In the genomic region with DNA sequence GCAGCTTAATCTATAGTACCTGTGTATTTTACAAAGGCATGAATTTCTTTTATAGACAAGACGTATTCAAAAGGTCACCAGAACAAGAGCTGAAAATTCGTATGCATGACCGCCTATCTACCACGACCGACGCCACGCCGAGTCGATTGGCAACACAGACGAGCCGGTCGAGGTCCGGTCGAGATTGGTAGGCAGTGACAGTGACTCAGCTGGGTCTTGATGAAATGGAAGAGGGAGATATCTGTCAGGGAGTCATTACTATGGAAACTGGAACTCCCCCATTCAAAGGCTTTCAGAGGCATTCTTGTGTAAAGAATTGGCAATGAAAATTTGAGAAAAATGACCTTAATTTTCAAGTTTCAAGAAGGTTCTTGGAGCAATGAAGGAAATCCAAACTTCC, we compare ENCODE assay signal across 14 cellular contexts. TPM values are rescaled to one million over a fixed set of nuclear protein-coding genes. Genes with fewer than 3 reads are reported as not detected.
DNase-seq lines count a peak whose midpoint lies in the region; ATAC-seq, FAIRE-seq and TF ChIP-seq lines count a peak whose summit lies in the region.
"Had no signal": no experiment of that assay in that cellular context is flagged by ENCODE, and none has a peak within 500 bp of the region (broad histone marks: within the 10 kb centered on the region; RNA-seq: fewer than 3 reads in every experiment).

No MANE protein-coding gene starts in this region.

- peaks cover 83% of the 10 kb centered on the region for H3K79me2 ChIP-seq in DOHH2 (ENCODE audit: control insufficient read depth, low read length)
- peaks cover 65% of the 10 kb centered on the region for H3K79me2 ChIP-seq in Karpas-422 (ENCODE audit: low read length)
- H3K79me2 ChIP-seq in GM12878 (ENCODE audit: control insufficient read depth, insufficient read depth, low read length) = peaks cover 61% of the 10 kb centered on the region
- peaks cover 75% of the 10 kb centered on the region for H3K79me2 ChIP-seq in neural progenitor cell (ENCODE audit: low read depth)

- TF ChIP-seq CTCF in DOHH2 (IDR thresholded peaks at IDR 0.05; ENCODE audit: low read depth, low read length, poor library complexity, severe bottlenecking) (no peak), GM12878 (IDR thresholded peaks at IDR 0.05 in 2 of 3, conservative IDR thresholded peaks at IDR 0.05 in 1 of 3; ENCODE audit: control insufficient read depth in 2 of 3, extremely low read depth in 1 of 3, insufficient read depth in 1 of 3, low read depth in 3 of 3, low read length in 3 of 3) (no peak), neural progenitor cell (IDR thresholded peaks at IDR 0.05) (no peak)

- no peak overlapping the region for H3K9ac ChIP-seq in Karpas-422 (ENCODE audit: low read length)
- H3K9ac ChIP-seq in GM12878 (ENCODE audit: control insufficient read depth, insufficient read depth, low read length) = no peak overlapping the region
- no peak overlapping the region for H3K9ac ChIP-seq in neural progenitor cell
- H3K9ac ChIP-seq in neuronal stem cell (ENCODE audit: low read depth, low read length, poor library complexity) = no peak overlapping the region

- H2AK5ac ChIP-seq in neuronal stem cell (ENCODE audit: low read depth, low read length) = no peak overlapping the region

- RAD21 ChIA-PET in GM12878 (lab: Charles Lee; ENCODE audit: unreplicated experiment) = interaction anchor here (1.0 kb wide), 1 partner anchor 25 kb away, joined by 3 read pairs; no protein-coding TSS in a partner anchor

- H3K36me3 Mint-ChIP-seq in neural progenitor cell = peaks cover 7% of the 10 kb centered on the region

- peak; percentile 23 for DNase-seq in Karpas-422
- DNase-seq in GM12878 (ENCODE audit: low read depth, low spot score) = no peak
- no peak for DNase-seq in neural progenitor cell (ENCODE audit: low spot score)
- no peak for DNase-seq in stimulated activated naive CD4-positive, alpha-beta T cell (lab: John Stamatoyannopoulos, UW)
- DNase-seq in pons (ENCODE audit: low spot score) = no peak
- DNase-seq in neuronal stem cell (ENCODE audit: low spot score) = no peak
- DNase-seq: foreskin fibroblast; left colon; MM.1S; NCI-H524; stimulated activated CD8-positive, alpha-beta memory T cell treated with anti-CD3 and anti-CD28 coated beads, Interleukin-4, amount 100 ng/mL, for 48 hours had no signal

- H3K27me3 Mint-ChIP-seq in neural progenitor cell (ENCODE audit: insufficient read depth, low read depth) = peaks cover 4% of the 10 kb centered on the region

- H3K4me3 ChIP-seq in DOHH2 (ENCODE audit: low read length) = peak overlapping the region; percentile 20; the same call in 1 of the 2 replicates
- no peak overlapping the region for H3K4me3 ChIP-seq in Karpas-422 (ENCODE audit: low read length)
- peak overlapping the region; percentile 89; the same call in 1 of the 2 replicates for H3K4me3 ChIP-seq in GM12878
- no peak overlapping the region for H3K4me3 ChIP-seq in neural progenitor cell
- H3K4me3 ChIP-seq in neuronal stem cell (ENCODE audit: low read length in 2 of 2) = peak overlapping the region in 1 of 2 donors; percentile 18

- intact Hi-C loops in GM12878 (cut with micrococcal nuclease; ENCODE audit: unreplicated experiment) = no loop called here

- in situ Hi-C loops in GM12878 (cut with MboI) = no loop called here

- peak overlapping the region; percentile 78 for H3K4me3 Mint-ChIP-seq in neural progenitor cell

- no peak for TF ChIP-seq EP300 in GM12878 (IDR thresholded peaks at IDR 0.05; ENCODE audit: borderline replicate concordance in 1 of 2, control insufficient read depth in 1 of 2, low read depth in 2 of 2, low read length in 2 of 2)

- H3K27ac Mint-ChIP-seq in neural progenitor cell = no peak overlapping the region

- SMC1A ChIA-PET in GM12878 (lab: Charles Lee; ENCODE audit: uncharacterized antibody, unreplicated experiment) = interaction anchor here (0.6 to 1.8 kb wide), 5 partner anchors 10 to 91 kb away, joined by 3 to 6 read pairs (median 5); no protein-coding TSS in a partner anchor

- H3K27ac ChIP-seq in DOHH2 (ENCODE audit: low read depth, low read length) (no peak overlapping the region), Karpas-422 (ENCODE audit: low read length) (no peak overlapping the region), GM12878 (ENCODE audit: control insufficient read depth, insufficient read depth) (peak overlapping the region; percentile 6; the same call in 1 of the 2 replicates), neural progenitor cell (no peak overlapping the region), neuronal stem cell (replicated peaks; ENCODE audit: low read length) (no peak overlapping the region)
- H3K27ac ChIP-seq: SK-N-MC had no signal

- BruUV-seq in GM12878 (replicated peaks; lab: Mats Ljungman, UMichigan) = no TSS peak

- H3K18ac ChIP-seq in neuronal stem cell (ENCODE audit: low read length) = no peak overlapping the region

- no peak for ATAC-seq in GM12878
- ATAC-seq: left colon had no signal

- H3K4me2 ChIP-seq in DOHH2 (ENCODE audit: low read length) (peak overlapping the region; percentile 79), Karpas-422 (ENCODE audit: low read depth, low read length, poor library complexity, severe bottlenecking) (peak overlapping the region; percentile 82), GM12878 (ENCODE audit: control insufficient read depth, insufficient read depth) (peak overlapping the region; percentile 87), neural progenitor cell (peak overlapping the region; percentile 15), neuronal stem cell (ENCODE audit: insufficient read depth, low read length, poor library complexity, severe bottlenecking) (no peak overlapping the region)

- H2BK12ac ChIP-seq in neuronal stem cell (ENCODE audit: low read length) = no peak overlapping the region

- peaks cover 8% of the 10 kb centered on the region for H3K79me1 ChIP-seq in neuronal stem cell (ENCODE audit: low read depth, low read length)

- H3K14ac ChIP-seq in neuronal stem cell (ENCODE audit: low read length) = no peak overlapping the region

- H2AFZ ChIP-seq in Karpas-422 (ENCODE audit: low read length) = no peak overlapping the region
- no peak overlapping the region for H2AFZ ChIP-seq in GM12878 (ENCODE audit: control insufficient read depth, low read depth, low read length)
- H2AFZ ChIP-seq in neural progenitor cell (replicated peaks) = no peak overlapping the region
- H2AFZ ChIP-seq in neuronal stem cell (ENCODE audit: low read length) = no peak overlapping the region

- peaks cover 29% of the 10 kb centered on the region for H3K4me1 Mint-ChIP-seq in neural progenitor cell

- H2BK120ac ChIP-seq in neuronal stem cell (ENCODE audit: low read depth, low read length) = no peak overlapping the region

- H3K27me3 ChIP-seq in DOHH2 (ENCODE audit: control insufficient read depth, low read length) = no peaks in the 10 kb centered on the region
- H3K27me3 ChIP-seq in Karpas-422 (ENCODE audit: low read length) = no peaks in the 10 kb centered on the region
- H3K27me3 ChIP-seq in GM12878 (replicated peaks in 1 of 2; ENCODE audit: control insufficient read depth in 2 of 2, insufficient read depth in 2 of 2, low read length in 1 of 2) = no peaks in the 10 kb centered on the region
- no peaks in the 10 kb centered on the region for H3K27me3 ChIP-seq in neural progenitor cell
- no peaks in the 10 kb centered on the region for H3K27me3 ChIP-seq in neuronal stem cell (ENCODE audit: control insufficient read depth in 3 of 3, insufficient read depth in 3 of 3, low read depth in 1 of 3, low read length in 3 of 3)

- H3K23ac ChIP-seq in neuronal stem cell (ENCODE audit: low read depth, low read length, poor library complexity) = no peak overlapping the region

- H4K20me1 ChIP-seq in DOHH2 (ENCODE audit: control insufficient read depth, insufficient read depth, low read depth, low read length) = 0 out of 2 replicates have a peak, but pooled peaks cover 3% of the 10 kb centered on the region
- H4K20me1 ChIP-seq in Karpas-422 (ENCODE audit: insufficient read depth, low read depth, low read length) = peaks cover 12% of the 10 kb centered on the region
- H4K20me1 ChIP-seq in GM12878 (ENCODE audit: control insufficient read depth, insufficient read depth) = no peaks in the 10 kb centered on the region
- peaks cover 4% of the 10 kb centered on the region for H4K20me1 ChIP-seq in neural progenitor cell (ENCODE audit: low read depth)

- no peak for TF ChIP-seq RAD21 in GM12878 (IDR thresholded peaks at IDR 0.05; ENCODE audit: insufficient read depth, low read depth, low read length)

- 80% methylated on average over 14 of the region's 14 CpGs for WGBS in GM12878 (ENCODE audit: insufficient coverage, insufficient replicate concordance, low lambda C conversion rate, missing lambda C conversion rate)
- WGBS in neuronal stem cell (ENCODE audit: extremely low coverage in 2 of 2, insufficient read length in 2 of 2, insufficient replicate concordance in 1 of 2), 2 donors = no CpG with 5 or more reads among the region's 14 CpGs

- peaks cover 77% of the 10 kb centered on the region for H3K36me3 ChIP-seq in DOHH2 (ENCODE audit: control insufficient read depth, low read length)
- H3K36me3 ChIP-seq in Karpas-422 (ENCODE audit: insufficient read depth, low read length) = peaks cover 39% of the 10 kb centered on the region; the same call in 1 of the 2 replicates
- peaks cover 0 to 7% of the 10 kb centered on the region in 2 experiments; a peak in 3 of 4 replicates for H3K36me3 ChIP-seq in GM12878 (ENCODE audit: control insufficient read depth in 2 of 2, insufficient read depth in 2 of 2, low read length in 1 of 2)
- peaks cover 16% of the 10 kb centered on the region for H3K36me3 ChIP-seq in neural progenitor cell
- peaks cover 7 to 62% of the 10 kb centered on the region in 2 donors for H3K36me3 ChIP-seq in neuronal stem cell (replicated peaks in 1 of 2; ENCODE audit: control insufficient read depth in 2 of 2, insufficient read depth in 2 of 2, low read length in 2 of 2)

- no peak overlapping the region for H4K8ac ChIP-seq in neuronal stem cell (ENCODE audit: low read depth, low read length)

- FAIRE-seq in GM12878 (lab: Jason Lieb, UNC) = no peak
- FAIRE-seq: H1 had no signal

- POLR2A ChIA-PET in GM12878 (lab: Charles Lee) = no interaction called here

- no peak overlapping the region for H3K4ac ChIP-seq in neuronal stem cell (ENCODE audit: low read length)

- H3K9me3 ChIP-seq in DOHH2 (ENCODE audit: control insufficient read depth, insufficient read depth, low read length) (no peaks in the 10 kb centered on the region), Karpas-422 (ENCODE audit: low read length) (no peaks in the 10 kb centered on the region), GM12878 (replicated peaks; ENCODE audit: control insufficient read depth, insufficient read depth, low read length) (no peaks in the 10 kb centered on the region), neural progenitor cell (ENCODE audit: low read depth) (no peaks in the 10 kb centered on the region), neuronal stem cell (replicated peaks in 1 of 2; ENCODE audit: control insufficient read depth in 2 of 2, insufficient read depth in 1 of 2, low read depth in 1 of 2, low read length in 2 of 2) (no peaks in the 10 kb centered on the region)

- H2BK5ac ChIP-seq in neuronal stem cell (ENCODE audit: low read length) = no peak overlapping the region

- CTCF ChIA-PET in GM12878 (lab: Yijun Ruan, JAX) = interaction anchor here (2.3 to 2.9 kb wide), 2 partner anchors 22 to 26 kb away, joined by 11 read pairs; partner anchors contain the start of gene TAF5

- no peaks in the 10 kb centered on the region for H3K9me2 ChIP-seq in DOHH2 (replicated peaks; ENCODE audit: control insufficient read depth, low read length)
- H3K9me2 ChIP-seq in Karpas-422 (replicated peaks; ENCODE audit: insufficient read depth, low read length) = no peaks in the 10 kb centered on the region

- H2BK15ac ChIP-seq in neuronal stem cell (ENCODE audit: low read length) = no peak overlapping the region

- no peak overlapping the region for H4K91ac ChIP-seq in neuronal stem cell (ENCODE audit: low read depth, low read length, poor library complexity)

- H3K9me3 Mint-ChIP-seq in neural progenitor cell = no peaks in the 10 kb centered on the region

- H3F3A ChIP-seq in DOHH2 (ENCODE audit: control insufficient read depth, insufficient read depth) (peaks cover 3% of the 10 kb centered on the region; the same call in 1 of the 2 replicates), neural progenitor cell (ENCODE audit: low read depth) (peaks cover 5% of the 10 kb centered on the region)

- H3K4me1 ChIP-seq in DOHH2 (ENCODE audit: control insufficient read depth, low read length) (peaks cover 36% of the 10 kb centered on the region), Karpas-422 (ENCODE audit: low read length) (peaks cover 34% of the 10 kb centered on the region), GM12878 (ENCODE audit: control insufficient read depth, insufficient read depth, low read length) (peaks cover 4% of the 10 kb centered on the region; the same call in 1 of the 2 replicates), neural progenitor cell (peaks cover 23% of the 10 kb centered on the region), neuronal stem cell (ENCODE audit: control insufficient read depth in 2 of 2, insufficient read depth in 1 of 2, low read depth in 1 of 2, low read length in 2 of 2) (peaks cover 4 to 11% of the 10 kb centered on the region in 2 donors)

- TF ChIP-seq POLR2A in GM12878 (IDR thresholded peaks at IDR 0.05; ENCODE audit: low read depth, low read length) = no peak

RNA-seq across cellular contexts. Expression of gene ATP5MK, which starts 2.1 kb away (rescaled TPM):
- total RNA-seq in Karpas-422 (2014; rRNA removed; shearing (Covaris generic); ENCODE audit: low replicate concordance) = 63.3 and 315 TPM in 2 replicates
- 7.8 and 8.3 TPM in 2 replicates for total RNA-seq in GM12878 (2013; cell fraction: nucleolus; rRNA removed)
- total RNA-seq in GM12878 (2014; rRNA removed) = 240 and 260 TPM in 2 replicates
- 542 TPM in 2 replicates for total RNA-seq in GM12878 (2014; rRNA removed; fragmentation: Illumina TruSeq; extraction: Trizol)
- total RNA-seq in GM12878 (2021) = 359 and 363 TPM in 2 replicates
- polyA plus RNA-seq in GM12878 (2011; ENCODE audit: low read depth) = 273 TPM
- 485 and 750 TPM in 2 replicates for polyA plus RNA-seq in GM12878 (2011; rRNA removed)
- polyA plus RNA-seq in GM12878 (2011; cell fraction: cytosol; rRNA removed) = 249 and 311 TPM in 2 replicates
- 93.4 and 127 TPM in 2 replicates for polyA plus RNA-seq in GM12878 (2011; cell fraction: nucleus; rRNA removed)
- 475 and 565 TPM in 2 replicates for polyA plus RNA-seq in GM12878 (2012)
- polyA plus RNA-seq in GM12878 (2014; fragmentation: Illumina TruSeq; extraction: Trizol) = 664 and 709 TPM in 2 replicates
- 1,000 to 10,000 TPM; 1,633 to 1,790 TPM for polyA plus RNA-seq in GM12878 (2014; fragmentation: Nextera tagmentation; extraction: Ambion mirVana)
- polyA plus RNA-seq in GM12878 (2014; rRNA removed) = 303 and 374 TPM in 2 replicates
- 1,000 to 10,000 TPM in 1 of 2 experiments, 100 to 1,000 TPM in 1; 941 to 1,045 TPM for polyA plus RNA-seq in GM12878 (2016; fragmentation: Nextera tagmentation; extraction: Ambion mirVana)
- 36.4 and 43.3 TPM in 2 replicates for polyA minus RNA-seq in GM12878 (2011; rRNA and poly(A)+ RNA removed)
- polyA minus RNA-seq in GM12878 (2011; cell fraction: cytosol; rRNA and poly(A)+ RNA removed) = 7.6 and 8.7 TPM in 2 replicates
- polyA minus RNA-seq in GM12878 (2011; cell fraction: nucleus; rRNA and poly(A)+ RNA removed) = 10.8 and 11.2 TPM in 2 replicates
- total RNA-seq in neural progenitor cell (ENCODE audit: low replicate concordance) = 166 and 324 TPM in 2 replicates
- polyA plus RNA-seq in neuronal stem cell (2013, experiment 1 of 2) = 564 TPM
- polyA plus RNA-seq in neuronal stem cell (2013, experiment 2 of 2) = 557 TPM

RNA-seq across cellular contexts. Expression of gene PDCD11, which starts 2.2 kb away (rescaled TPM):
- 28.9 and 40.0 TPM in 2 replicates for total RNA-seq in Karpas-422 (2014; rRNA removed; shearing (Covaris generic); ENCODE audit: low replicate concordance)
- 121 and 124 TPM in 2 replicates for total RNA-seq in GM12878 (2013; cell fraction: nucleolus; rRNA removed)
- total RNA-seq in GM12878 (2014; rRNA removed) = 51.2 and 52.9 TPM in 2 replicates
- 40.0 and 42.9 TPM in 2 replicates for total RNA-seq in GM12878 (2014; rRNA removed; fragmentation: Illumina TruSeq; extraction: Trizol)
- total RNA-seq in GM12878 (2021) = 66.5 and 69.7 TPM in 2 replicates
- 19.5 TPM for polyA plus RNA-seq in GM12878 (2011; ENCODE audit: low read depth)
- polyA plus RNA-seq in GM12878 (2011; rRNA removed) = 25.2 and 32.3 TPM in 2 replicates
- polyA plus RNA-seq in GM12878 (2011; cell fraction: cytosol; rRNA removed) = 30.7 and 35.6 TPM in 2 replicates
- polyA plus RNA-seq in GM12878 (2011; cell fraction: nucleus; rRNA removed) = 92.2 and 142 TPM in 2 replicates
- 27.2 and 31.0 TPM in 2 replicates for polyA plus RNA-seq in GM12878 (2012)
- polyA plus RNA-seq in GM12878 (2014; fragmentation: Illumina TruSeq; extraction: Trizol) = 42.9 and 46.7 TPM in 2 replicates
- 10 to 100 TPM; 13.9 to 17.2 TPM for polyA plus RNA-seq in GM12878 (2014; fragmentation: Nextera tagmentation; extraction: Ambion mirVana)
- polyA plus RNA-seq in GM12878 (2014; rRNA removed) = 42.6 and 46.4 TPM in 2 replicates
- 10 to 100 TPM; 48.1 to 52.4 TPM for polyA plus RNA-seq in GM12878 (2016; fragmentation: Nextera tagmentation; extraction: Ambion mirVana)
- 54.2 and 63.3 TPM in 2 replicates for polyA minus RNA-seq in GM12878 (2011; rRNA and poly(A)+ RNA removed)
- 27.3 and 29.3 TPM in 2 replicates for polyA minus RNA-seq in GM12878 (2011; cell fraction: cytosol; rRNA and poly(A)+ RNA removed)
- polyA minus RNA-seq in GM12878 (2011; cell fraction: nucleus; rRNA and poly(A)+ RNA removed) = 41.8 and 83.1 TPM in 2 replicates
- 42.8 and 44.1 TPM in 2 replicates for total RNA-seq in neural progenitor cell (ENCODE audit: low replicate concordance)
- 16.0 TPM for polyA plus RNA-seq in neuronal stem cell (2013, experiment 1 of 2)
- 15.0 TPM for polyA plus RNA-seq in neuronal stem cell (2013, experiment 2 of 2)

RNA-seq across cellular contexts. Expression of gene TAF5, which starts 26.4 kb away (rescaled TPM):
- total RNA-seq in Karpas-422 (2014; rRNA removed; shearing (Covaris generic); ENCODE audit: low replicate concordance) = 5.7 and 6.0 TPM in 2 replicates
- 5.3 and 5.6 TPM in 2 replicates for total RNA-seq in GM12878 (2013; cell fraction: nucleolus; rRNA removed)
- total RNA-seq in GM12878 (2014; rRNA removed) (7.7 and 8.8 TPM in 2 replicates), GM12878 (2014; rRNA removed; fragmentation: Illumina TruSeq; extraction: Trizol) (7.8 and 7.9 TPM in 2 replicates), GM12878 (2021) (6.6 and 7.1 TPM in 2 replicates), neural progenitor cell (ENCODE audit: low replicate concordance) (19.0 and 22.7 TPM in 2 replicates)
- polyA plus RNA-seq in GM12878 (2011; ENCODE audit: low read depth) = 1.9 TPM
- polyA plus RNA-seq in GM12878 (2011; rRNA removed) (9.2 and 13.7 TPM in 2 replicates), GM12878 (2014; fragmentation: Illumina TruSeq; extraction: Trizol) (7.9 and 9.8 TPM in 2 replicates), GM12878 (2014; fragmentation: Nextera tagmentation; extraction: Ambion mirVana) (1 to 10 TPM; 3.7 to 3.8 TPM), GM12878 (2014; rRNA removed) (6.1 and 6.8 TPM in 2 replicates), GM12878 (2016; fragmentation: Nextera tagmentation; extraction: Ambion mirVana) (1 to 10 TPM; 6.7 to 9.0 TPM)
- 4.4 TPM in 2 replicates for polyA plus RNA-seq in GM12878 (2011; cell fraction: cytosol; rRNA removed)
- 3.2 and 4.6 TPM in 2 replicates for polyA plus RNA-seq in GM12878 (2011; cell fraction: nucleus; rRNA removed)
- polyA plus RNA-seq in GM12878 (2012) = 3.0 and 4.4 TPM in 2 replicates
- polyA minus RNA-seq in GM12878 (2011; rRNA and poly(A)+ RNA removed) = 5.3 and 7.0 TPM in 2 replicates
- 3.6 and 4.6 TPM in 2 replicates for polyA minus RNA-seq in GM12878 (2011; cell fraction: cytosol; rRNA and poly(A)+ RNA removed)
- polyA minus RNA-seq in GM12878 (2011; cell fraction: nucleus; rRNA and poly(A)+ RNA removed) = 1.6 and 3.4 TPM in 2 replicates
- polyA plus RNA-seq in neuronal stem cell (2013, experiment 1 of 2) = 11.4 TPM
- polyA plus RNA-seq in neuronal stem cell (2013, experiment 2 of 2) = 12.0 TPM

RNA-seq across cellular contexts. Expression of gene PCGF6, which starts 43.2 kb away (rescaled TPM):
- total RNA-seq in Karpas-422 (2014; rRNA removed; shearing (Covaris generic); ENCODE audit: low replicate concordance) = 7.6 and 10.7 TPM in 2 replicates
- 23.3 and 31.4 TPM in 2 replicates for total RNA-seq in GM12878 (2013; cell fraction: nucleolus; rRNA removed)
- total RNA-seq in GM12878 (2014; rRNA removed) (13.3 and 16.5 TPM in 2 replicates), GM12878 (2014; rRNA removed; fragmentation: Illumina TruSeq; extraction: Trizol) (13.7 and 14.5 TPM in 2 replicates), GM12878 (2021) (13.2 and 14.0 TPM in 2 replicates), neural progenitor cell (ENCODE audit: low replicate concordance) (22.5 and 28.8 TPM in 2 replicates)
- polyA plus RNA-seq in GM12878 (2011; ENCODE audit: low read depth) = 4.2 TPM
- polyA plus RNA-seq in GM12878 (2011; rRNA removed) (12.2 and 18.9 TPM in 2 replicates), GM12878 (2014; fragmentation: Illumina TruSeq; extraction: Trizol) (10.8 and 13.4 TPM in 2 replicates), GM12878 (2014; fragmentation: Nextera tagmentation; extraction: Ambion mirVana) (1 to 10 TPM; 6.5 to 8.2 TPM), GM12878 (2014; rRNA removed) (8.9 and 11.4 TPM in 2 replicates), GM12878 (2016; fragmentation: Nextera tagmentation; extraction: Ambion mirVana) (10 to 100 TPM; 17.7 to 19.1 TPM)
- 3.9 and 4.4 TPM in 2 replicates for polyA plus RNA-seq in GM12878 (2011; cell fraction: cytosol; rRNA removed)
- 4.5 and 7.2 TPM in 2 replicates for polyA plus RNA-seq in GM12878 (2011; cell fraction: nucleus; rRNA removed)
- 6.6 and 7.6 TPM in 2 replicates for polyA plus RNA-seq in GM12878 (2012)
- 5.1 and 6.4 TPM in 2 replicates for polyA minus RNA-seq in GM12878 (2011; rRNA and poly(A)+ RNA removed)
- 2.4 and 2.9 TPM in 2 replicates for polyA minus RNA-seq in GM12878 (2011; cell fraction: cytosol; rRNA and poly(A)+ RNA removed)
- 6.0 and 9.3 TPM in 2 replicates for polyA minus RNA-seq in GM12878 (2011; cell fraction: nucleus; rRNA and poly(A)+ RNA removed)
- polyA plus RNA-seq in neuronal stem cell (2013, experiment 1 of 2) = 6.8 TPM
- polyA plus RNA-seq in neuronal stem cell (2013, experiment 2 of 2) = 7.6 TPM

RNA-seq across cellular contexts. Expression of gene CALHM2, which starts 58.0 kb away (rescaled TPM):
- total RNA-seq in Karpas-422 (2014; rRNA removed; shearing (Covaris generic); ENCODE audit: low replicate concordance) = 2.6 TPM in 1 of 2 replicates, not detected in the other
- 24.6 and 24.7 TPM in 2 replicates for total RNA-seq in GM12878 (2013; cell fraction: nucleolus; rRNA removed)
- total RNA-seq in GM12878 (2014; rRNA removed) (7.5 and 8.0 TPM in 2 replicates), GM12878 (2014; rRNA removed; fragmentation: Illumina TruSeq; extraction: Trizol) (5.0 and 6.1 TPM in 2 replicates), GM12878 (2021) (15.2 and 15.3 TPM in 2 replicates), neural progenitor cell (ENCODE audit: low replicate concordance) (2.1 TPM in 1 of 2 replicates, not detected in the other)
- 4.3 TPM for polyA plus RNA-seq in GM12878 (2011; ENCODE audit: low read depth)
- polyA plus RNA-seq in GM12878 (2011; rRNA removed) (11.8 and 23.7 TPM in 2 replicates), GM12878 (2014; fragmentation: Illumina TruSeq; extraction: Trizol) (5.5 and 8.1 TPM in 2 replicates), GM12878 (2014; fragmentation: Nextera tagmentation; extraction: Ambion mirVana) (1 to 10 TPM in 1 of 2 experiments, under 1 TPM in 1; 0.60 to 1.9 TPM), GM12878 (2014; rRNA removed) (14.5 and 15.2 TPM in 2 replicates), GM12878 (2016; fragmentation: Nextera tagmentation; extraction: Ambion mirVana) (10 to 100 TPM; 10.4 to 12.6 TPM)
- 32.2 and 40.1 TPM in 2 replicates for polyA plus RNA-seq in GM12878 (2011; cell fraction: cytosol; rRNA removed)
- 56.9 and 57.7 TPM in 2 replicates for polyA plus RNA-seq in GM12878 (2011; cell fraction: nucleus; rRNA removed)
- polyA plus RNA-seq in GM12878 (2012) = 9.2 and 14.4 TPM in 2 replicates
- 22.8 and 48.1 TPM in 2 replicates for polyA minus RNA-seq in GM12878 (2011; rRNA and poly(A)+ RNA removed)
- 11.5 and 17.3 TPM in 2 replicates for polyA minus RNA-seq in GM12878 (2011; cell fraction: cytosol; rRNA and poly(A)+ RNA removed)
- 32.5 and 51.8 TPM in 2 replicates for polyA minus RNA-seq in GM12878 (2011; cell fraction: nucleus; rRNA and poly(A)+ RNA removed)
- 6.0 TPM for polyA plus RNA-seq in neuronal stem cell (2013, experiment 1 of 2)
- 6.5 TPM for polyA plus RNA-seq in neuronal stem cell (2013, experiment 2 of 2)

Comparison
In these comparisons a context has a peak if more than half of its experiments do, and no peak if none do; other contexts are left out.
1. H3K4me3 ChIP-seq: peak in DOHH2 (single experiment) and GM12878 (single experiment); none in Karpas-422 (single experiment) and neural progenitor cell (single experiment).